In the genomic region with DNA sequence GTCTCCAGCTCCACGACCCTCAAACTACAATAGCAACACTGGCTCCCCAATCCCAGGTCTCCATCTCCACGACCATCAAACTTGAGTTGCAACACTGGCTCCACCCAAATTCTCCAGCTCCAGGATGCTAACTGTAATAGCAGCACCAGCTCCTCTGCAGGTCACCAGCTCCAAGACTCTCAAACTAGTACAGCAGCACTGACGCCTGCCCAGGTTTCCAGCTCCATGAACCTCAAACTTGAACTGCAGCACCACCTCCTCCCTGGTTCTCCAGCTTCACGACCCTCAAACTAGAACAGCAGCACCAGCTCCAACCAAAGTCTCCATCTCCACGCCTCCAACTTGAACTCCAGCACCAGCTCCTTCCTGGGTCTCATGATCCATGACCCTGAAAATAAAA, we compare ENCODE assay signal across 7 cellular contexts.
"Had no signal": no experiment of that assay in that cellular context is flagged by ENCODE, and none has a peak within 500 bp of the region (broad histone marks: within the 10 kb centered on the region; RNA-seq: fewer than 3 reads in every experiment).

No MANE protein-coding gene starts in this region.

- ATAC-seq: HepG2, K562 had no signal

- H3K4me3 ChIP-seq: K562 had no signal

- H3K4me3 Mint-ChIP-seq: IgD-negative memory B cell had no signal

- FAIRE-seq: HepG2, HTR-8/SVneo, K562 had no signal

- H3K36me3 Mint-ChIP-seq: IgD-negative memory B cell had no signal

- H3K27ac Mint-ChIP-seq: IgD-negative memory B cell had no signal

- DNase-seq: IMR-90, KBM-7 had no signal

- H3K27ac ChIP-seq: HL-60 had no signal
